ENCODE assay signal across 1 cellular context in genomic region chr2:20215183-20216040, GRCh38.
TF ChIP-seq lines count a peak whose summit lies in the region.

No MANE protein-coding gene starts in this region.

TF ChIP-seq in HepG2, 621 proteins besides CTCF, POLR2A, EP300 and RAD21 (continued from another document and continues in another):
- TF ChIP-seq ARID5B (CRISPR knock-in tag; IDR thresholded peaks at IDR 0.05) (peak; percentile 90), ZNF746 (CRISPR knock-in tag; IDR thresholded peaks at IDR 0.05) (peak; percentile 88), NR2F1 (CRISPR knock-in tag; IDR thresholded peaks at IDR 0.05) (peak; percentile 84 to 93), HINFP (CRISPR knock-in tag; IDR thresholded peaks at IDR 0.05; ENCODE audit: low read depth) (peak; percentile 86; the same call in 1 of the 2 replicates), SP2 (CRISPR knock-in tag; IDR thresholded peaks at IDR 0.05) (no peak), ZNF263 (CRISPR knock-in tag; IDR thresholded peaks at IDR 0.05) (peak; percentile 95), TFDP2 (CRISPR knock-in tag; IDR thresholded peaks at IDR 0.05) (peak; percentile 71; the same call in 1 of the 2 replicates), BHLHE40 (IDR thresholded peaks at IDR 0.05; ENCODE audit: low read length) (0 out of 2 replicates have a peak, but pooled peaks have one; percentile 7), GRHL1 (CRISPR knock-in tag; conservative IDR thresholded peaks at IDR 0.05) (no peak), BRCA1 (CRISPR knock-in tag; IDR thresholded peaks at IDR 0.05) (no peak), ZNF326 (CRISPR knock-in tag; IDR thresholded peaks at IDR 0.05; ENCODE audit: borderline replicate concordance) (peak; percentile 74; the same call in 1 of the 2 replicates), MXI1 (IDR thresholded peaks at IDR 0.05; ENCODE audit: borderline replicate concordance, low read depth, low read length) (peak; percentile 40; the same call in 1 of the 3 replicates), RARG (CRISPR knock-in tag; IDR thresholded peaks at IDR 0.05; ENCODE audit: low read depth) (no peak), ZBTB7A (CRISPR knock-in tag; IDR thresholded peaks at IDR 0.05) (peak; percentile 94), MEF2D (CRISPR knock-in tag; IDR thresholded peaks at IDR 0.05) (peak; percentile 94), KLF9 (CRISPR knock-in tag; IDR thresholded peaks at IDR 0.05; ENCODE audit: low read depth) (no peak), ATF1 (CRISPR knock-in tag; IDR thresholded peaks at IDR 0.05) (peak; percentile 59), NR0B2 (CRISPR knock-in tag; IDR thresholded peaks at IDR 0.05) (0 out of 2 replicates have a peak, but pooled peaks have one; percentile 73), CEBPZ (IDR thresholded peaks at IDR 0.05; ENCODE audit: low read length) (no peak), ZBTB2 (CRISPR knock-in tag; IDR thresholded peaks at IDR 0.05; ENCODE audit: low read depth) (0 out of 2 replicates have a peak, but pooled peaks have one; percentile 44), NR1H2 (CRISPR knock-in tag; IDR thresholded peaks at IDR 0.05; ENCODE audit: borderline replicate concordance, low read depth) (peak; percentile 59; the same call in 1 of the 2 replicates), ZFX (CRISPR knock-in tag; IDR thresholded peaks at IDR 0.05; ENCODE audit: low read depth) (peak; percentile 97), FIP1L1 (IDR thresholded peaks at IDR 0.05; ENCODE audit: borderline replicate concordance, insufficient read depth, low read depth, low read length) (0 out of 2 replicates have a peak, but pooled peaks have one; percentile 43), MYPOP (CRISPR knock-in tag; IDR thresholded peaks at IDR 0.05) (no peak), AGO2 (optimal IDR thresholded peaks at IDR 0.05; ENCODE audit: low read depth, low read length) (peak; percentile 51), ZNF720 (CRISPR knock-in tag; IDR thresholded peaks at IDR 0.05) (no peak), MIXL1 (CRISPR knock-in tag; IDR thresholded peaks at IDR 0.05) (peak; percentile 76; the same call in 1 of the 2 replicates), MBNL3 (CRISPR knock-in tag; conservative IDR thresholded peaks at IDR 0.05) (no peak), XBP1 (CRISPR knock-in tag; IDR thresholded peaks at IDR 0.05) (no peak), GMEB2 (CRISPR knock-in tag; IDR thresholded peaks at IDR 0.05; ENCODE audit: low read depth) (no peak), ARHGAP35 (CRISPR knock-in tag; IDR thresholded peaks at IDR 0.05; ENCODE audit: borderline replicate concordance) (peak; percentile 55; the same call in 1 of the 2 replicates), TEAD2 (CRISPR knock-in tag; IDR thresholded peaks at IDR 0.05) (no peak), NBN (conservative IDR thresholded peaks at IDR 0.05) (no peak), ZBTB39 (CRISPR knock-in tag; IDR thresholded peaks at IDR 0.05) (peak; percentile 23; the same call in 1 of the 2 replicates), ZFP62 (CRISPR knock-in tag; IDR thresholded peaks at IDR 0.05) (no peak), SYNCRIP (IDR thresholded peaks at IDR 0.05; ENCODE audit: insufficient read depth, low read depth, low read length) (no peak), ARNTL (CRISPR knock-in tag; IDR thresholded peaks at IDR 0.05) (peak; percentile 76), MAX (IDR thresholded peaks at IDR 0.05) (peak; percentile 83), ZNF34 (CRISPR knock-in tag; IDR thresholded peaks at IDR 0.05; ENCODE audit: borderline replicate concordance) (peak; percentile 45; the same call in 1 of the 2 replicates), PITX1 (CRISPR knock-in tag; IDR thresholded peaks at IDR 0.05) (no peak; the same call in none of the 2 replicates), ZNF264 (CRISPR knock-in tag; IDR thresholded peaks at IDR 0.05) (0 out of 2 replicates have a peak, but pooled peaks have one; percentile 57)
